In the genomic region with DNA sequence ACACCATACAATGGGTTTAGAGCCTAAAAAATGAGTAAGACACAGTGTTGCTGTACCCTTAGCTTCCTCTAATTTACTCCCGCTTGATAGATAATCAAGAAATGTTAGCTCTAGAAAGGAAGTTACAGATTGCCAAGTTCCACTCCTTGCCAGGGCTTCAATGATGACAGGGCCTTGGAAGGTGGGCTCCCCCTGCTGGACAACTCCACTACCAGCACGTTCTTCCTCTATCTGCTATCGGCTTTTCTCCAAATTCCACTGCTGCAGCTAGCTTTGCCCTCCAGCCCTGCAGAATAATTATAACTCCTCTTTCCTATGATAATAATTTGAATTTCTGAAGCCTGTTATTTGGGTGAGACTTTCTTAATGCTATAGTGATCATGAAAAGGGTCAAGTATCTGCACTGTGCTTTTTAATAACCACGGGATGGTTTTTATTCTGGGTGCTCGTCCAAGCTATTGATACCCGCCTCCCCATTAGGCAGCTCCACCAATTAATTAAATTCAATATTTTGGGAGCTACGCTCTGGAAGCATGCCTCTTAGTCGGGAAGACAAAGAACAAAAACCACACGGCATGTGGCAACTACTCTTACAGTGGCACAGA, we compare ENCODE assay signal across 9 cellular contexts. TPM values are rescaled to one million over a fixed set of nuclear protein-coding genes. Genes with fewer than 3 reads are reported as not detected.
DNase-seq lines count a peak whose midpoint lies in the region; ATAC-seq and TF ChIP-seq lines count a peak whose summit lies in the region.
"Had no signal": no experiment of that assay in that cellular context is flagged by ENCODE, and none has a peak within 500 bp of the region (broad histone marks: within the 10 kb centered on the region; RNA-seq: fewer than 3 reads in every experiment).

No MANE protein-coding gene starts in this region.

- no peak for TF ChIP-seq POLR2A in sigmoid colon (IDR thresholded peaks at IDR 0.05)

- H3K27ac ChIP-seq in heart right ventricle (no peak overlapping the region), sigmoid colon (no peak overlapping the region)

- in situ Hi-C loops in KBM-7 (cut with MboI; ENCODE audit: low pct_unique_long_range_greater_than_20kb, low sequenced_read_pairs), result no loop called here

- intact Hi-C loops in heart right ventricle (cut with DNase I), result loop anchor here in 3 of 10 donors (1.0 to 2.0 kb wide), 2 partner anchors 30 to 31 kb away; no protein-coding TSS in a partner anchor
- intact Hi-C loops in sigmoid colon (cut with DNase I), result no loop called here

- H3K4me3 ChIP-seq in adipocyte (ENCODE audit: low read length) (no peak overlapping the region), heart right ventricle (no peak overlapping the region), sigmoid colon (no peak overlapping the region)

- no peak overlapping the region for H3K9ac ChIP-seq in adipocyte (ENCODE audit: low read length)

- no peaks in the 10 kb centered on the region for H3K36me3 ChIP-seq in adipocyte (ENCODE audit: control insufficient read depth, insufficient read depth, low read length, severe bottlenecking)
- H3K36me3 ChIP-seq in heart right ventricle, result no peaks in the 10 kb centered on the region
- H3K36me3 ChIP-seq in sigmoid colon, result no peaks in the 10 kb centered on the region

- peak; percentile 81 for ATAC-seq in SK-N-SH treated with all-trans-retinoic acid at 6 μM for 48 hours
- ATAC-seq in heart right ventricle, result peak; percentile 59 to 85 (median 78)
- no peak for ATAC-seq in HG03097 (IDR thresholded peaks at IDR 0.05; ENCODE audit: low FRiP score, unreplicated experiment)

- TF ChIP-seq EP300 in sigmoid colon (IDR thresholded peaks at IDR 0.05), result no peak

- peaks cover 36% of the 10 kb centered on the region for H3K27me3 ChIP-seq in adipocyte (replicated peaks; ENCODE audit: control insufficient read depth, insufficient read depth, low read length)
- peaks cover 0 to 37% (median 19%) of the 10 kb centered on the region in 7 donors for H3K27me3 ChIP-seq in heart right ventricle
- H3K27me3 ChIP-seq in sigmoid colon, result peaks cover 0 to 17% (median 12%) of the 10 kb centered on the region in 3 donors

- peak; percentile 39 for DNase-seq in DMS153 treated with DMSO at 0.1 percent for 48 hours (lab: John Stamatoyannopoulos, UW; ENCODE audit: unreplicated experiment)
- peak; percentile 72 for DNase-seq in KBM-7
- peak; percentile 87 for DNase-seq in adipocyte (ENCODE audit: low read depth)
- DNase-seq in heart right ventricle, result peak; percentile 60 to 84
- DNase-seq in sigmoid colon, result peak; percentile 87
- no peak for DNase-seq in middle frontal gyrus (ENCODE audit: extremely low spot score, low spot score)

- no peaks in the 10 kb centered on the region for H3K9me3 ChIP-seq in adipocyte (ENCODE audit: control insufficient read depth, low read length)
- no peaks in the 10 kb centered on the region for H3K9me3 ChIP-seq in heart right ventricle
- H3K9me3 ChIP-seq in sigmoid colon, result no peaks in the 10 kb centered on the region

- no peaks in the 10 kb centered on the region for H3K4me1 ChIP-seq in adipocyte (ENCODE audit: control insufficient read depth, insufficient read depth, low read length)
- peaks cover 0 to 7% (median 0%) of the 10 kb centered on the region in 9 donors for H3K4me1 ChIP-seq in heart right ventricle
- H3K4me1 ChIP-seq in sigmoid colon, result no peaks in the 10 kb centered on the region

- TF ChIP-seq CTCF in heart right ventricle (IDR thresholded peaks at IDR 0.05), result peak; percentile 79 to 95 (median 92)
- TF ChIP-seq CTCF in sigmoid colon (IDR thresholded peaks at IDR 0.05), result peak; percentile 23 to 87 (median 62)

- WGBS in heart right ventricle, 2 donors, result 47% methylated on average over 9 of the region's 9 CpGs
- whole genome bisulfite sequencing in sigmoid colon, 2 donors, result 49 to 50% methylated on average over 9 of the region's 9 CpGs

TF ChIP-seq in SK-N-SH treated with all-trans-retinoic acid at 6 μM for 48 hours, 23 proteins besides CTCF, POLR2A, EP300 and RAD21:
- TF ChIP-seq, protein P1, sequence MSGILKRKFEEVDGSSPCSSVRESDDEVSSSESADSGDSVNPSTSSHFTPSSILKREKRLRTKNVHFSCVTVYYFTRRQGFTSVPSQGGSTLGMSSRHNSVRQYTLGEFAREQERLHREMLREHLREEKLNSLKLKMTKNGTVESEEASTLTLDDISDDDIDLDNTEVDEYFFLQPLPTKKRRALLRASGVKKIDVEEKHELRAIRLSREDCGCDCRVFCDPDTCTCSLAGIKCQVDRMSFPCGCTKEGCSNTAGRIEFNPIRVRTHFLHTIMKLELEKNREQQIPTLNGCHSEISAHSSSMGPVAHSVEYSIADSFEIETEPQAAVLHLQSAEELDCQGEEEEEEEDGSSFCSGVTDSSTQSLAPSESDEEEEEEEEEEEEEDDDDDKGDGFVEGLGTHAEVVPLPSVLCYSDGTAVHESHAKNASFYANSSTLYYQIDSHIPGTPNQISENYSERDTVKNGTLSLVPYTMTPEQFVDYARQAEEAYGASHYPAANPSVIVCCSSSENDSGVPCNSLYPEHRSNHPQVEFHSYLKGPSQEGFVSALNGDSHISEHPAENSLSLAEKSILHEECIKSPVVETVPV (CRISPR knock-in tag; IDR thresholded peaks at IDR 0.05), result no peak
- TF ChIP-seq ARNTL (CRISPR knock-in tag; IDR thresholded peaks at IDR 0.05; ENCODE audit: borderline replicate concordance, low read depth), result no peak

RNA-seq across cellular contexts. Expression of a gene that starts 9.0 kb away (rescaled TPM):
- total RNA-seq in heart right ventricle (under 1 TPM in 8 of 10 donors, not detected in 2; 0.06 to 0.58 (median 0.26) TPM), sigmoid colon (1 to 10 TPM in 2 of 4 donors, under 1 TPM in 2; 0.28 to 1.8 (median 0.91) TPM)
- polyA plus RNA-seq in heart right ventricle (under 1 TPM; 0.28 to 0.51 TPM), sigmoid colon (1 to 10 TPM in 1 of 3 donors, under 1 TPM in 2; 0.35 to 3.0 (median 0.46) TPM)
- total RNA-seq: activated naive CD4-positive, alpha-beta T cell treated with anti-CD3 and anti-CD28 coated beads, Interleukin-2, amount 50 U/mL, for 72 hours had no signal
